In the genomic region with DNA sequence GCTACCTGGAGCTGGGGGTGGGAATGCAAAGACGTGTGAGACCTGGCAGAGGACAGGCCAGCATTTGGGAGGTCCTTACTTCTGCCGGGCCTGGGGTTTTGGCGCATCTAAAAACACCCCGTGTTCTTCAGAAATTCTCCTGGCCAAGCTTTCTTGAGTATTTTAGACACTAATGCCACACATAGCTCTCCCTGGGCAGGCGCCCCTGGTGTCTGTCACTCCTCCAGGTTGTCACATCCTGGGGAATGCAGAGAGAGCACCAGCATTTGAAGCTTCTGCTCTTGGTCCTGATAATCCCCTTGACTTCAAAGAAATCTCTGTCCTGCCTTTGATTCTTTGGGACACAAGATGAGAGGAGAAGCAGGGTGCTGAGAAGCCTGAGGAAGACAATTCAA, we compare ENCODE assay signal across 1 cellular context.
TF ChIP-seq lines count a peak whose summit lies in the region.

No MANE protein-coding gene starts in this region.

TF ChIP-seq in H1, 55 proteins besides CTCF, POLR2A, EP300 and RAD21 (continued from another document):
- no peak for TF ChIP-seq EZH2 (IDR thresholded peaks at IDR 0.05; ENCODE audit: low read depth, low read length, severe bottlenecking)
- no peak for TF ChIP-seq ATF3 (IDR thresholded peaks at IDR 0.05; ENCODE audit: insufficient read depth, low read depth, low read length)
- TF ChIP-seq YY1 (IDR thresholded peaks at IDR 0.05; ENCODE audit: low read depth, low read length), result no peak
- no peak for TF ChIP-seq NANOG (IDR thresholded peaks at IDR 0.05; ENCODE audit: insufficient read depth, low read depth, low read length, poor library complexity, severe bottlenecking)
- no peak for TF ChIP-seq SIX5 (IDR thresholded peaks at IDR 0.05; ENCODE audit: low read depth, low read length)
- no peak for TF ChIP-seq HDAC2 (IDR thresholded peaks at IDR 0.05; ENCODE audit: borderline replicate concordance in 1 of 2, low read depth in 2 of 2, low read length in 2 of 2)
- no peak for TF ChIP-seq BACH1 (IDR thresholded peaks at IDR 0.05; ENCODE audit: low read length)
- TF ChIP-seq POLR2AphosphoS5 (IDR thresholded peaks at IDR 0.05; ENCODE audit: low read depth, low read length), result no peak
